In genomic region chr10:86363184-86363832, GRCh38 we compare ENCODE assay signal across 9 cellular contexts. TPM values are rescaled to one million over a fixed set of nuclear protein-coding genes. Genes with fewer than 3 reads are reported as not detected.
A peak's percentile ranks its signal among the peaks of the same experiment; 100 is the strongest.
DNase-seq lines count a peak whose midpoint lies in the region; ATAC-seq and TF ChIP-seq lines count a peak whose summit lies in the region.
"Had no signal": no experiment of that assay in that cellular context is flagged by ENCODE, and none has a peak within 500 bp of the region (broad histone marks: within the 10 kb centered on the region; RNA-seq: fewer than 3 reads in every experiment).

No MANE protein-coding gene starts in this region.

- TF ChIP-seq POLR2A in sigmoid colon (IDR thresholded peaks at IDR 0.05): no peak

- no peaks in the 10 kb centered on the region for H3K4me1 ChIP-seq in RWPE2 (ENCODE audit: insufficient read depth, poor library complexity, severe bottlenecking)
- peaks cover 7% of the 10 kb centered on the region for H3K4me1 ChIP-seq in right cardiac atrium (ENCODE audit: control insufficient read depth, insufficient read depth, low read length)
- H3K4me1 ChIP-seq in sigmoid colon: peaks cover 0 to 49% (median 39%) of the 10 kb centered on the region in 4 donors

- ATAC-seq in RWPE2 (ENCODE audit: low read depth) (peak; percentile 62), right cardiac atrium (peak; percentile 54 to 61)

- 19% methylated on average over 80 of the region's 80 CpGs for WGBS in right cardiac atrium
- 11 to 15% methylated on average over 80 of the region's 80 CpGs for WGBS in sigmoid colon, 2 donors

- H3K4me3 ChIP-seq in RWPE2 (ENCODE audit: severe bottlenecking): no peak overlapping the region
- H3K4me3 ChIP-seq in right cardiac atrium (ENCODE audit: low read length): no peak overlapping the region
- peak overlapping the region in 3 of 4 donors; percentile 12 to 35 (median 26) for H3K4me3 ChIP-seq in sigmoid colon

- H3K9me3 ChIP-seq in RWPE2 (ENCODE audit: severe bottlenecking) (no peaks in the 10 kb centered on the region), right cardiac atrium (ENCODE audit: control insufficient read depth, low read length) (no peaks in the 10 kb centered on the region), sigmoid colon (no peaks in the 10 kb centered on the region)

- intact Hi-C loops in right cardiac atrium (cut with DNase I) (no loop called here), sigmoid colon (cut with DNase I) (loop anchor here (10.0 kb wide), 1 partner anchor 569 kb away; no protein-coding TSS in a partner anchor)

- peaks cover 61% of the 10 kb centered on the region for H3K27me3 ChIP-seq in RWPE2 (ENCODE audit: insufficient read depth, poor library complexity, severe bottlenecking)
- no peaks in the 10 kb centered on the region for H3K27me3 ChIP-seq in right cardiac atrium (ENCODE audit: control insufficient read depth, insufficient read depth)
- H3K27me3 ChIP-seq in sigmoid colon: peaks cover 28 to 51% (median 42%) of the 10 kb centered on the region in 3 donors

- H3K36me3 ChIP-seq in RWPE2 (ENCODE audit: low read depth): no peaks in the 10 kb centered on the region
- H3K36me3 ChIP-seq in sigmoid colon: no peaks in the 10 kb centered on the region

- DNase-seq in DMS 273 (lab: John Stamatoyannopoulos, UW; ENCODE audit: unreplicated experiment): peak; percentile 78
- no peak for DNase-seq in DMS 273 treated with DMSO at 0.1 percent for 48 hours (lab: John Stamatoyannopoulos, UW)
- DNase-seq in RWPE2 (ENCODE audit: low spot score): peak; percentile 43
- DNase-seq in right cardiac atrium: peak in 2 of 3 donors; percentile 67 to 71
- DNase-seq in sigmoid colon: peak; percentile 62
- DNase-seq in HCEC 1CT: no peak
- no peak for DNase-seq in HT-29 (ENCODE audit: low spot score)
- DNase-seq in OCI-M1 (lab: John Stamatoyannopoulos, UW): no peak

- H3K27ac ChIP-seq in RWPE2 (ENCODE audit: poor library complexity, severe bottlenecking): no peak overlapping the region
- no peak overlapping the region for H3K27ac ChIP-seq in right cardiac atrium (ENCODE audit: low read length)
- H3K27ac ChIP-seq in sigmoid colon: no peak overlapping the region

- peak; percentile 41 for TF ChIP-seq CTCF in RWPE2 (IDR thresholded peaks at IDR 0.05; ENCODE audit: poor library complexity, severe bottlenecking)
- peak in 2 of 4 experiments; percentile 30 to 31 for TF ChIP-seq CTCF in sigmoid colon (IDR thresholded peaks at IDR 0.05)

- no peak for TF ChIP-seq EP300 in sigmoid colon (IDR thresholded peaks at IDR 0.05)

RNA-seq across cellular contexts. Expression of gene GRID1, which starts 3.3 kb away (rescaled TPM):
- 1 to 10 TPM in 1 of 4 donors, under 1 TPM in 3; 0.06 to 1.8 (median 0.34) TPM for total RNA-seq in right cardiac atrium
- 0.29 TPM for polyA plus RNA-seq in right cardiac atrium
- total RNA-seq in sigmoid colon: 1 to 10 TPM in 3 of 4 donors, under 1 TPM in 1; 0.66 to 4.7 (median 1.5) TPM
- polyA plus RNA-seq in sigmoid colon: 1 to 10 TPM in 1 of 3 donors, not detected in 2; 1.1 TPM
- total RNA-seq in HT-29 (2014; rRNA removed; shearing (Covaris generic)): not detected in 2 replicates
- total RNA-seq: LHCN-M2 had no signal

Comparison
In these comparisons a context has a peak if more than half of its experiments do, and no peak if none do; other contexts are left out.
1. DNase-seq: peak in DMS 273 (single experiment), RWPE2 (single experiment), right cardiac atrium (2 of 3) and sigmoid colon (single experiment); none in DMS 273 treated with DMSO at 0.1 percent for 48 hours (single experiment), HCEC 1CT (single experiment), HT-29 (single experiment) and OCI-M1 (single experiment).
2. H3K4me3 ChIP-seq: peak in sigmoid colon (3 of 4); none in RWPE2 (single experiment) and right cardiac atrium (single experiment).